1 cellular context compared by ENCODE assay signal in genomic region chr5:77143998-77144836, GRCh38.
TF ChIP-seq lines count a peak whose summit lies in the region.

No MANE protein-coding gene starts in this region.

TF ChIP-seq in HepG2, 621 proteins besides CTCF, POLR2A, EP300 and RAD21 (continued from another document and continues in another):
- TF ChIP-seq MAZ (IDR thresholded peaks at IDR 0.05; ENCODE audit: borderline replicate concordance, low read depth, low read length): no peak
- TF ChIP-seq MAZ (CRISPR knock-in tag; IDR thresholded peaks at IDR 0.05; ENCODE audit: low read depth): no peak
- TF ChIP-seq ZNF441 (CRISPR knock-in tag; IDR thresholded peaks at IDR 0.05; ENCODE audit: borderline replicate concordance): no peak
- TF ChIP-seq IRF2 (CRISPR knock-in tag; IDR thresholded peaks at IDR 0.05): 0 out of 2 replicates have a peak, but pooled peaks have one; percentile 21
- no peak for TF ChIP-seq CCAR2 (optimal IDR thresholded peaks at IDR 0.05; ENCODE audit: low read depth, low read length)
- TF ChIP-seq SRF (IDR thresholded peaks at IDR 0.05; ENCODE audit: low read depth, low read length): no peak
- no peak for TF ChIP-seq SRSF1 (optimal IDR thresholded peaks at IDR 0.05; ENCODE audit: low read depth, low read length)
- no peak for TF ChIP-seq YY1 (IDR thresholded peaks at IDR 0.05; ENCODE audit: insufficient read depth, insufficient replicate concordance, low read depth, low read length)
- no peak for TF ChIP-seq ZNF598 (CRISPR knock-in tag; IDR thresholded peaks at IDR 0.05; ENCODE audit: borderline replicate concordance)
- TF ChIP-seq MNT (IDR thresholded peaks at IDR 0.05): no peak
- no peak for TF ChIP-seq ZNF430 (CRISPR knock-in tag; IDR thresholded peaks at IDR 0.05)
- TF ChIP-seq POLR2AphosphoS2 (IDR thresholded peaks at IDR 0.05; ENCODE audit: low read depth, low read length): no peak
- TF ChIP-seq ZNF407 (CRISPR knock-in tag; IDR thresholded peaks at IDR 0.05; ENCODE audit: not compliant biosample characterization): no peak
- TF ChIP-seq EEA1 (CRISPR knock-in tag; IDR thresholded peaks at IDR 0.05; ENCODE audit: borderline replicate concordance): no peak
- TF ChIP-seq MZF1 (CRISPR knock-in tag; IDR thresholded peaks at IDR 0.05; ENCODE audit: borderline replicate concordance): no peak
- 0 out of 2 replicates have a peak, but pooled peaks have one; percentile 22 for TF ChIP-seq FOXA3 (CRISPR knock-in tag; IDR thresholded peaks at IDR 0.05)
- no peak for TF ChIP-seq RFXAP (CRISPR knock-in tag; IDR thresholded peaks at IDR 0.05; ENCODE audit: borderline replicate concordance)
- no peak for TF ChIP-seq KAT7 (CRISPR knock-in tag; IDR thresholded peaks at IDR 0.05; ENCODE audit: borderline replicate concordance)
- no peak for TF ChIP-seq ZNF567 (CRISPR knock-in tag; IDR thresholded peaks at IDR 0.05; ENCODE audit: borderline replicate concordance)
- no peak for TF ChIP-seq TFE3 (CRISPR knock-in tag; IDR thresholded peaks at IDR 0.05)
- no peak for TF ChIP-seq ZNF687 (CRISPR knock-in tag; IDR thresholded peaks at IDR 0.05)
- no peak for TF ChIP-seq CHD4 (IDR thresholded peaks at IDR 0.05; ENCODE audit: borderline replicate concordance, low read length)
- no peak for TF ChIP-seq ZSCAN5A (CRISPR knock-in tag; IDR thresholded peaks at IDR 0.05; ENCODE audit: borderline replicate concordance)
- TF ChIP-seq XBP1 (CRISPR knock-in tag; IDR thresholded peaks at IDR 0.05): no peak
- TF ChIP-seq REL (CRISPR knock-in tag; conservative IDR thresholded peaks at IDR 0.05): no peak
- no peak for TF ChIP-seq ZNF225 (CRISPR knock-in tag; IDR thresholded peaks at IDR 0.05)
- no peak for TF ChIP-seq ELK4 (CRISPR knock-in tag; IDR thresholded peaks at IDR 0.05; ENCODE audit: borderline replicate concordance)
- no peak for TF ChIP-seq HNF4G (IDR thresholded peaks at IDR 0.05; ENCODE audit: borderline replicate concordance, low read depth, low read length)
- TF ChIP-seq HNF4G (CRISPR knock-in tag; IDR thresholded peaks at IDR 0.05; ENCODE audit: borderline replicate concordance, low read depth): no peak
- 0 out of 2 replicates have a peak, but pooled peaks have one; percentile 3 for TF ChIP-seq NFE2L2 (IDR thresholded peaks at IDR 0.05; ENCODE audit: low read length)
- TF ChIP-seq SP5 (CRISPR knock-in tag; IDR thresholded peaks at IDR 0.05; ENCODE audit: borderline replicate concordance, low read depth): no peak
- no peak for TF ChIP-seq ZNF776 (CRISPR knock-in tag; IDR thresholded peaks at IDR 0.05)
- no peak for TF ChIP-seq ATF3 (CRISPR knock-in tag; IDR thresholded peaks at IDR 0.05)
- TF ChIP-seq AGO1 (IDR thresholded peaks at IDR 0.05; ENCODE audit: low read depth, low read length, poor library complexity, severe bottlenecking): no peak
- no peak for TF ChIP-seq RARG (CRISPR knock-in tag; IDR thresholded peaks at IDR 0.05; ENCODE audit: low read depth)
- no peak for TF ChIP-seq CBFB (CRISPR knock-in tag; IDR thresholded peaks at IDR 0.05)
- TF ChIP-seq PAF1 (CRISPR knock-in tag; IDR thresholded peaks at IDR 0.05): no peak
- no peak for TF ChIP-seq ATF1 (CRISPR knock-in tag; IDR thresholded peaks at IDR 0.05)
- TF ChIP-seq CC2D1A (CRISPR knock-in tag; IDR thresholded peaks at IDR 0.05): no peak
- no peak for TF ChIP-seq ZNF33B (CRISPR knock-in tag; IDR thresholded peaks at IDR 0.05)
- no peak for TF ChIP-seq KDM4B (CRISPR knock-in tag; IDR thresholded peaks at IDR 0.05)
- no peak for TF ChIP-seq SIX4 (CRISPR knock-in tag; IDR thresholded peaks at IDR 0.05)
- no peak for TF ChIP-seq KMT2B (CRISPR knock-in tag; IDR thresholded peaks at IDR 0.05)
- no peak for TF ChIP-seq EED (CRISPR knock-in tag; IDR thresholded peaks at IDR 0.05)
- TF ChIP-seq TFAP4 (IDR thresholded peaks at IDR 0.05; ENCODE audit: borderline replicate concordance, low read depth): no peak
- no peak for TF ChIP-seq HHEX (CRISPR knock-in tag; IDR thresholded peaks at IDR 0.05)
- no peak for TF ChIP-seq ZSCAN12 (CRISPR knock-in tag; IDR thresholded peaks at IDR 0.05)
- no peak for TF ChIP-seq ZBTB3 (CRISPR knock-in tag; IDR thresholded peaks at IDR 0.05; ENCODE audit: borderline replicate concordance, low read depth)
